ENCODE assay signal across 8 cellular contexts in the genomic region with DNA sequence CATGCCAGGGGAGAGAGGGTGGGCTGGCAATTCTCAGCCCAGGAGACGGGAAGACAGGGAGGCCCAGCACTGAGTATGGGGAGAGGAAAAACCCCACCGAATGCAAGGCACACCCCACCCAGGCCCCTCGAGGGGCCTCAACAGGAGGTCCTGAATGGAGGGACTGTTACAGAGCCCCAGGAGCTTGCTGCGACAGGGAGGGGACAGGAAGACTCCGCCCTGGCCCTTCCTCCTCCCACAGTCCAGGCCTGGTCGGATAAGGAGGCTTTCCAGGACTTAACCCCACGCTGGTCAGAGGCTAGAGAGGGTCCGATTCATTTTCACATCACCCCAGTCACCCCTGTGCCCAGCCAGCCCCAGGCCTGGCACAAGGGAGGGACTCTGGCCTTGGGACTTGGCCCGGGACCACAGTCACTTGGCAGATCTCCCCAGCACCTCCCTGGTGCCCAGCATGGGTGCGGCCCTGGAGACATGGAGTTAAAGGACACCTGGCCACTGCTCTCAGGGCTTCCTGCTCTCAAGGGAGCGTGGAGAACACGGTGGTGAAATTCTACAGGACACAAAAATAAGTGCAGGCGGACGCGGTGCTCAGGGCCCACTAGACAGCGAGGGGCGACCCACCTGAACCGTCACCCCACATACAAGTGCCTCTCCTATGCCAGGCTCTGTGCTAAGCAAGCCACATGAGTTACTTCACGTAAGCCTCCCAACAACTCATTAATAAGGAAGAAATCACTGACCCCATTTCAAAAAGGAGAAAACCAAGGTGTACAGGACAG. TPM values are rescaled to one million over a fixed set of nuclear protein-coding genes. Genes with fewer than 3 reads are reported as not detected.
A peak's percentile ranks its signal among the peaks of the same experiment; 100 is the strongest.
DNase-seq lines count a peak whose midpoint lies in the region; ATAC-seq, FAIRE-seq and TF ChIP-seq lines count a peak whose summit lies in the region.

No MANE protein-coding gene starts in this region.

- H3K9me3 ChIP-seq in A673 (ENCODE audit: low read depth, low read length, poor library complexity, severe bottlenecking) (no peaks in the 10 kb centered on the region), astrocyte (ENCODE audit: insufficient read depth, low read depth, low read length) (no peaks in the 10 kb centered on the region)

- H3K27me3 Mint-ChIP-seq in HFFc6 (ENCODE audit: insufficient read depth) (peaks cover 2% of the 10 kb centered on the region; the same call in 1 of the 2 replicates), astrocyte (ENCODE audit: low read depth, unreplicated experiment) (no peaks in the 10 kb centered on the region)
- peaks cover 9% of the 10 kb centered on the region for H3K27me3 Mint-ChIP-seq in stimulated activated memory B cell treated with anti-CD40 and anti-IgM and Interleukin-4, amounts not matched to agents 10 μg/mL and 1 μg/mL and 100 μg/mL, for 72 hours

- H3K27ac ChIP-seq in A673 (ENCODE audit: low read depth, low read length, poor library complexity, severe bottlenecking): peak overlapping the region; percentile 79
- peak overlapping the region; percentile 35 for H3K27ac ChIP-seq in astrocyte (ENCODE audit: low read depth, low read length)

- H3K4me1 ChIP-seq in A673 (ENCODE audit: insufficient read depth, low read length, poor library complexity, severe bottlenecking): peaks cover 29% of the 10 kb centered on the region
- H3K4me1 ChIP-seq in astrocyte (ENCODE audit: insufficient read depth, low read length): peaks cover 48% of the 10 kb centered on the region

- peaks cover 53% of the 10 kb centered on the region for H4K20me1 ChIP-seq in astrocyte (ENCODE audit: insufficient read depth, low read length)

- ATAC-seq in stimulated activated memory B cell treated with anti-CD40 and anti-IgM and Interleukin-4, amounts not matched to agents 10 μg/mL and 1 μg/mL and 100 μg/mL, for 72 hours: no peak
- no peak for ATAC-seq in GM21367 (IDR thresholded peaks at IDR 0.05; ENCODE audit: unreplicated experiment)

- H3K36me3 Mint-ChIP-seq in HFFc6 (ENCODE audit: low read depth) (peaks cover 38% of the 10 kb centered on the region), astrocyte (ENCODE audit: low read depth, unreplicated experiment) (peaks cover 7% of the 10 kb centered on the region)
- H3K36me3 Mint-ChIP-seq in stimulated activated memory B cell treated with anti-CD40 and anti-IgM and Interleukin-4, amounts not matched to agents 10 μg/mL and 1 μg/mL and 100 μg/mL, for 72 hours: no peaks in the 10 kb centered on the region

- BruUV-seq in A673 (replicated peaks; lab: Mats Ljungman, UMichigan): no TSS peak

- TF ChIP-seq CTCF in A673 (conservative IDR thresholded peaks at IDR 0.05; ENCODE audit: low read depth, low read length) (no peak), HFFc6 (IDR thresholded peaks at IDR 0.05) (no peak), astrocyte (IDR thresholded peaks at IDR 0.05; ENCODE audit: insufficient read depth, low read depth, low read length) (no peak)

- no peaks in the 10 kb centered on the region for H3K9me3 Mint-ChIP-seq in HFFc6
- H3K9me3 Mint-ChIP-seq in astrocyte (ENCODE audit: unreplicated experiment): peaks cover under 1% of the 10 kb centered on the region
- no peaks in the 10 kb centered on the region for H3K9me3 Mint-ChIP-seq in stimulated activated memory B cell treated with anti-CD40 and anti-IgM and Interleukin-4, amounts not matched to agents 10 μg/mL and 1 μg/mL and 100 μg/mL, for 72 hours

- H2AFZ ChIP-seq in astrocyte (ENCODE audit: low read depth, low read length): no peak overlapping the region

- H3K79me2 ChIP-seq in astrocyte (ENCODE audit: insufficient read depth, low read length): peaks cover 66% of the 10 kb centered on the region

- H3K9ac ChIP-seq in astrocyte (ENCODE audit: low read length): peak overlapping the region; percentile 87

- intact Hi-C loops in A673 (cut with micrococcal nuclease; ENCODE audit: unreplicated experiment): no loop called here

- H3K4me3 Mint-ChIP-seq in HFFc6 (peak overlapping the region; percentile 93), astrocyte (ENCODE audit: unreplicated experiment) (peak overlapping the region; percentile 95)
- peak overlapping the region; percentile 63 for H3K4me3 Mint-ChIP-seq in stimulated activated memory B cell treated with anti-CD40 and anti-IgM and Interleukin-4, amounts not matched to agents 10 μg/mL and 1 μg/mL and 100 μg/mL, for 72 hours

- H3K4me2 ChIP-seq in astrocyte (ENCODE audit: low read length): peak overlapping the region; percentile 96

- TF ChIP-seq POLR2A in GM12892 (IDR thresholded peaks at IDR 0.05; ENCODE audit: low read depth, low read length): no peak

- H3K27ac Mint-ChIP-seq in HFFc6 (peak overlapping the region; percentile 99), astrocyte (ENCODE audit: unreplicated experiment) (peak overlapping the region; percentile 87)
- peak overlapping the region; percentile 16 for H3K27ac Mint-ChIP-seq in stimulated activated memory B cell treated with anti-CD40 and anti-IgM and Interleukin-4, amounts not matched to agents 10 μg/mL and 1 μg/mL and 100 μg/mL, for 72 hours

- peak overlapping the region; percentile 97 for H3K4me3 ChIP-seq in A673 (ENCODE audit: low read depth, low read length, poor library complexity, severe bottlenecking)
- peak overlapping the region; percentile 92 for H3K4me3 ChIP-seq in astrocyte (ENCODE audit: insufficient read depth, low read depth, low read length)

- CTCF ChIA-PET in A673 (lab: Charles Lee): no interaction called here

- POLR2A ChIA-PET in A673 (lab: Charles Lee; ENCODE audit: low non-redundant PET): no interaction called here

- H3K36me3 ChIP-seq in A673 (ENCODE audit: insufficient read depth, low read length, poor library complexity, severe bottlenecking) (no peaks in the 10 kb centered on the region), astrocyte (ENCODE audit: insufficient read depth, low read length) (peaks cover 14% of the 10 kb centered on the region)

- FAIRE-seq in astrocyte (lab: Jason Lieb, UNC) (no peak), GM12892 (lab: Jason Lieb, UNC) (no peak)

- peaks cover 69% of the 10 kb centered on the region for H3K4me1 Mint-ChIP-seq in HFFc6 (ENCODE audit: low read depth)
- peaks cover 29% of the 10 kb centered on the region for H3K4me1 Mint-ChIP-seq in astrocyte (ENCODE audit: low read depth, unreplicated experiment)
- H3K4me1 Mint-ChIP-seq in stimulated activated memory B cell treated with anti-CD40 and anti-IgM and Interleukin-4, amounts not matched to agents 10 μg/mL and 1 μg/mL and 100 μg/mL, for 72 hours: peaks cover 19% of the 10 kb centered on the region

- DNase-seq in A673 (ENCODE audit: low spot score) (peak; percentile 43), HFFc6 (peak; percentile 41), astrocyte (ENCODE audit: low read depth) (no peak), iPS-NIHi7 (ENCODE audit: extremely low spot score) (peak; percentile 36), medulla oblongata (ENCODE audit: extremely low spot score) (no peak), GM12892 (ENCODE audit: insufficient read length) (no peak)

- H3K27me3 ChIP-seq in A673 (replicated peaks; ENCODE audit: insufficient read depth, low read depth, low read length, poor library complexity): no peaks in the 10 kb centered on the region
- H3K27me3 ChIP-seq in astrocyte (ENCODE audit: insufficient read depth, low read length): no peaks in the 10 kb centered on the region

RNA-seq across cellular contexts. Expression of a gene that starts 44.8 kb away (rescaled TPM):
- total RNA-seq in A673 (2021): 10.9 and 12.6 TPM in 2 replicates
- 10 to 100 TPM; 61.9 to 90.7 (median 73.6) TPM for total RNA-seq in HFFc6 (2021; fragmentation: NEBNext Ultra II Directional; extraction: Animal tissue kit (Norgen Biotek cat#: 25700))
- total RNA-seq in astrocyte: 39.6 and 45.4 TPM in 2 replicates
- 1.8 TPM for polyA plus RNA-seq in GM12892 (2012; ENCODE audit: missing spikeins)

Comparison
In these comparisons a context has a peak if more than half of its experiments do, and no peak if none do; other contexts are left out.
1. DNase-seq: peak in A673 (single experiment), HFFc6 (single experiment) and iPS-NIHi7 (single experiment); none in astrocyte (single experiment), medulla oblongata (single experiment) and GM12892 (single experiment).
2. H3K27ac Mint-ChIP-seq: peak in every context shown above with its lines; median percentile 99 in HFFc6; 87 in astrocyte; 16 in stimulated activated memory B cell treated with anti-CD40 and anti-IgM and Interleukin-4, amounts not matched to agents 10 μg/mL and 1 μg/mL and 100 μg/mL, for 72 hours.
3. Peak in every context shown above with its lines, with median percentiles within 50 percentile points of each other: H3K4me3 Mint-ChIP-seq.